22 cellular contexts compared by ENCODE assay signal in genomic region chr3:133945696-133946095, GRCh38. TPM values are rescaled to one million over a fixed set of nuclear protein-coding genes. Genes with fewer than 3 reads are reported as not detected.
A peak's percentile ranks its signal among the peaks of the same experiment; 100 is the strongest.
DNase-seq lines count a peak whose midpoint lies in the region; ATAC-seq and TF ChIP-seq lines count a peak whose summit lies in the region.
"Had no signal": no experiment of that assay in that cellular context is flagged by ENCODE, and none has a peak within 500 bp of the region (broad histone marks: within the 10 kb centered on the region; RNA-seq: fewer than 3 reads in every experiment).

No MANE protein-coding gene starts in this region.

- H3K4me2 ChIP-seq in parathyroid adenoma (ENCODE audit: low read length) = no peak overlapping the region

- H3K27ac Mint-ChIP-seq in chondrocyte (ENCODE audit: unreplicated experiment) = no peak overlapping the region
- H3K27ac Mint-ChIP-seq: CD8-positive, alpha-beta T cell; memory B cell; stimulated activated naive B cell treated with anti-CD40 and anti-IgM and Interleukin-4, amounts not matched to agents 10 μg/mL and 1 μg/mL and 100 μg/mL, for 72 hours had no signal

- H3K27me3 ChIP-seq in BE2C = no peaks in the 10 kb centered on the region
- H3K27me3 ChIP-seq in parathyroid adenoma (ENCODE audit: control insufficient read depth, insufficient read depth, low read length) = no peaks in the 10 kb centered on the region
- H3K27me3 ChIP-seq: ovary had no signal

- H3K9ac ChIP-seq in parathyroid adenoma = no peak overlapping the region

- TF ChIP-seq CTCF in BE2C (IDR thresholded peaks at IDR 0.05; ENCODE audit: low read depth, low read length) = no peak
- no peak for TF ChIP-seq CTCF in chondrocyte (IDR thresholded peaks at IDR 0.05)
- no peak for TF ChIP-seq CTCF in parathyroid adenoma (IDR thresholded peaks at IDR 0.05)

- H3K4me3 ChIP-seq in BE2C (ENCODE audit: low read depth, low read length) = no peak overlapping the region
- H3K4me3 ChIP-seq in parathyroid adenoma (ENCODE audit: low read depth, low read length) = no peak overlapping the region
- H3K4me3 ChIP-seq: K562, ovary had no signal

- H3K36me3 ChIP-seq in BE2C (no peaks in the 10 kb centered on the region), parathyroid adenoma (ENCODE audit: control insufficient read depth, insufficient read depth, low read length) (no peaks in the 10 kb centered on the region)
- H3K36me3 ChIP-seq: brain microvascular endothelial cell, ovary had no signal

- no peak overlapping the region for H3K4me3 Mint-ChIP-seq in chondrocyte (ENCODE audit: unreplicated experiment)
- H3K4me3 Mint-ChIP-seq: CD8-positive, alpha-beta T cell; memory B cell; naive B cell; stimulated activated naive B cell treated with anti-CD40 and anti-IgM and Interleukin-4, amounts not matched to agents 10 μg/mL and 1 μg/mL and 100 μg/mL, for 72 hours had no signal

- H3K9me3 Mint-ChIP-seq in chondrocyte (ENCODE audit: low read depth) = no peaks in the 10 kb centered on the region
- H3K9me3 Mint-ChIP-seq: CD8-positive, alpha-beta T cell; memory B cell; naive B cell; stimulated activated naive B cell treated with anti-CD40 and anti-IgM and Interleukin-4, amounts not matched to agents 10 μg/mL and 1 μg/mL and 100 μg/mL, for 72 hours had no signal

- no peaks in the 10 kb centered on the region for H3K79me2 ChIP-seq in parathyroid adenoma

- H3K4me1 Mint-ChIP-seq in chondrocyte (ENCODE audit: low read depth) = peaks cover 59% of the 10 kb centered on the region

- peaks cover 2% of the 10 kb centered on the region for H3K27me3 Mint-ChIP-seq in chondrocyte (ENCODE audit: low read depth)

- peaks cover 15% of the 10 kb centered on the region for H3K4me1 ChIP-seq in BE2C
- H3K4me1 ChIP-seq in parathyroid adenoma = peaks cover 3% of the 10 kb centered on the region

- DNase-seq in BE2C (peak; percentile 32), NCI-H1048 (lab: John Stamatoyannopoulos, UW) (peak; percentile 9), chondrocyte (ENCODE audit: low spot score) (peak; percentile 25), NAMALWA (ENCODE audit: low spot score) (no peak)
- no peak for DNase-seq in activated CD4-positive, CD25-positive, alpha-beta regulatory T cell (lab: John Stamatoyannopoulos, UW)
- DNase-seq: activated CD4-positive, alpha-beta T cell treated with anti-CD3 and anti-CD28 coated beads, Interleukin-2, amount 50 U/mL, for 1 hour; activated CD8-positive, alpha-beta memory T cell treated with anti-CD3 and anti-CD28 coated beads, Interleukin-2, amount 50 U/mL, for 4 hours; CD8-positive, alpha-beta T cell; DMS53; GF-D8; naive B cell; NCI-H510A; stimulated activated CD4-positive, alpha-beta T cell treated with anti-CD3 and anti-CD28 coated beads, Interleukin-1b, Interleukin-23, amount 100 ng/mL, for 48 hours; stimulated activated naive B cell treated with anti-CD40 and anti-IgM and Interleukin-4, amounts not matched to agents 10 μg/mL and 1 μg/mL and 100 μg/mL, for 72 hours; T-helper 1 cell had no signal

- H3K9me3 ChIP-seq in BE2C (no peaks in the 10 kb centered on the region), parathyroid adenoma (ENCODE audit: control insufficient read depth, low read length) (no peaks in the 10 kb centered on the region)
- H3K9me3 ChIP-seq: ovary had no signal

- no peak overlapping the region for H2AFZ ChIP-seq in parathyroid adenoma

- ATAC-seq in GM19455 (IDR thresholded peaks at IDR 0.05; ENCODE audit: unreplicated experiment) (no peak), HG03354 (IDR thresholded peaks at IDR 0.05; ENCODE audit: poor library complexity, severe bottlenecking, unreplicated experiment) (no peak)
- ATAC-seq: CD8-positive, alpha-beta T cell; K562; stimulated activated naive B cell treated with anti-CD40 and anti-IgM and Interleukin-4, amounts not matched to agents 10 μg/mL and 1 μg/mL and 100 μg/mL, for 72 hours had no signal

- no peaks in the 10 kb centered on the region for H3K36me3 Mint-ChIP-seq in chondrocyte (ENCODE audit: low read depth)
- H3K36me3 Mint-ChIP-seq: CD8-positive, alpha-beta T cell; memory B cell; naive B cell; stimulated activated naive B cell treated with anti-CD40 and anti-IgM and Interleukin-4, amounts not matched to agents 10 μg/mL and 1 μg/mL and 100 μg/mL, for 72 hours had no signal

- peak overlapping the region; percentile 42 for H3K27ac ChIP-seq in parathyroid adenoma
- H3K27ac ChIP-seq: brain microvascular endothelial cell, ovary had no signal

RNA-seq across cellular contexts. Expression of gene RAB6B, which starts 50.0 kb away (rescaled TPM):
- polyA plus RNA-seq in BE2C (2012; ENCODE audit: insufficient read depth, insufficient read length, low read depth) = 4.9 TPM
- 16.2 to 29.6 TPM (median 25.7 TPM) in 3 replicates for total RNA-seq in chondrocyte

Comparison
In these comparisons a context has a peak if more than half of its experiments do, and no peak if none do; other contexts are left out.
1. DNase-seq: peak in BE2C (single experiment), NCI-H1048 (single experiment) and chondrocyte (single experiment); none in NAMALWA (single experiment) and activated CD4-positive, CD25-positive, alpha-beta regulatory T cell (0 of 4).